In the genomic region with DNA sequence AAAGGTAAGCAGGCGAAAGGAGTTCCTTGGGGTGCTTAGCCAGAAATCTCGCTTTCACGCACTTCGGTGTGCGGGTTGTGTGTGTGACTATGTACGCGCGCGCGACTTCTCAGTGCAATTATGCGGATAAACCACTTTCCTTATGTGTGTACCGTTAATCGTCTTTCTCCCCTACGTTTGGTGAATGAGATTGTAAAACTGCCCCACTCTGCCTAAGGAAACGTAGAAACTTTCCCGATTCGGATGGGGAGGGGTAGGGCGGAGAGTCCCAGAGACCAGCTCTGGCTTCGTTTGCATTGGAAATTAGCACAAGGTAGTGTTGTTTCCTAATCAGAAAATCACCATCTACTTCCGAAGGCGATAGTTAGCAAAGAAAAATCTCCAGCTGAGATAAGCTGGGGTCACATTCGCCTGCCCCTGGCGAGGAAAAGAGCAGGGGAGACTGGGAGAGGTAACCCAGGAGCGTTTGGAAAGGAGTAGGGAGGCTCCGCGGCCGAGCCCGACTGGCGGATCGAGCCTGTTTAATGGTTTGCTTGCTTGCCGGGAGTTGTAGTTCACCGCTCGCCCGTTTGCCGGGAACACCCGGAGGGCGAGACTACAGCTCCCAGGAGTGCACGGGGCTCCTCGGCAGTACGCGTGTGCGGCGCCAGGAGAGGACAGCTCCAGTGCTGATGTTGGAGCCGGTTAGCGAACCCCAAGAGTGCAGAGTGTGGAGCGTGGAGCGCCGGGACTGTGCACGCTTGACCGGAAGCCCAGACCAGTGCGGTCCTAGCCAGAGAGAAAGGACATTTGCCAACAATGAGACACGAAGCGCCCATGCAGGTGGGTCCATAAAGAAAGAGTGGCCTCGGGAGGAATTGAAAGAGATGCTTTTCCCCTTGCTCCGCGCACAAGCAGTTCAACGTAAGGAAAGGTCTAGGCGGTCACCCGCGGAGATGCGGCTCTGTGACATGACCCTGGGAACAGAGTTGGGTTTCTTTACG, we compare ENCODE assay signal across 8 cellular contexts. TPM values are rescaled to one million over a fixed set of nuclear protein-coding genes. Genes with fewer than 3 reads are reported as not detected.
DNase-seq lines count a peak whose midpoint lies in the region; ATAC-seq lines count a peak whose summit lies in the region.

RAB3C (plus strand) TSS at position 665 of the 983 bp plus-strand sequence; CDS start at position 799, 134 bp downstream.

- CTCF ChIA-PET in T-cell (lab: Charles Lee) = no interaction called here

- peak within 1 kb of the TSS; percentile 65 to 76 (median 76) for H3K4me3 Mint-ChIP-seq in T-cell

- no peaks in the 10 kb centered on the region for H3K36me3 ChIP-seq in skeletal muscle satellite cell (ENCODE audit: insufficient read depth, low read length)

- peak within 1 kb of the TSS in 1 of 2 donors; percentile 33 for H3K27ac Mint-ChIP-seq in T-cell

- H3K4me3 ChIP-seq in skeletal muscle satellite cell (ENCODE audit: low read length) = peak within 1 kb of the TSS; percentile 72

- H3K9ac ChIP-seq in skeletal muscle satellite cell (ENCODE audit: low read depth, low read length) = no peak within 1 kb of the TSS

- peaks cover 35 to 40% of the 10 kb centered on the region in 2 donors for H3K27me3 Mint-ChIP-seq in T-cell

- DNase-seq in 8988T (peak; percentile 51), NCI-H1436 treated with DMSO at 0.1 percent for 48 hours (lab: John Stamatoyannopoulos, UW) (peak; percentile 64), T-cell (peak in 26 of 34 experiments; percentile 3 to 66 (median 17)), cerebellum (ENCODE audit: low spot score) (peak; percentile 90), inferior parietal cortex (ENCODE audit: extremely low spot score) (peak; percentile 91)

- H3K36me3 Mint-ChIP-seq in T-cell = no peaks in the 10 kb centered on the region

- no peaks in the 10 kb centered on the region for H3K9me3 Mint-ChIP-seq in T-cell

- H3K4me2 ChIP-seq in skeletal muscle satellite cell (ENCODE audit: low read length) = peak within 1 kb of the TSS; percentile 92

- no peaks in the 10 kb centered on the region for H3K9me3 ChIP-seq in skeletal muscle satellite cell (replicated peaks; ENCODE audit: low read length)

- H3K27me3 ChIP-seq in skeletal muscle satellite cell (ENCODE audit: control insufficient read depth, insufficient read depth, low read length) = peaks cover 10% of the 10 kb centered on the region

- POLR2A ChIA-PET in T-cell (lab: Charles Lee) = no interaction called here

- peaks cover 19 to 20% (median 20%) of the 10 kb centered on the region in 3 donors for H3K4me1 Mint-ChIP-seq in T-cell

- peaks cover 13% of the 10 kb centered on the region for H3K4me1 ChIP-seq in skeletal muscle satellite cell (ENCODE audit: control insufficient read depth, insufficient read depth, low read length)

- peak; percentile 100 for ATAC-seq in GM18498 (IDR thresholded peaks at IDR 0.05; ENCODE audit: unreplicated experiment)
- peak; percentile 100 for ATAC-seq in HG02870 (IDR thresholded peaks at IDR 0.05; ENCODE audit: unreplicated experiment)
- ATAC-seq in T-cell (replicated peaks in 1 of 4) = peak; percentile 44 to 100 (median 72)

RNA-seq across cellular contexts. Expression of gene RAB3C, which starts in this region (rescaled TPM):
- total RNA-seq in T-cell (not detected), cerebellum (62.0 TPM)
- not detected in 2 replicates for total RNA-seq in skeletal muscle satellite cell (2012; rRNA removed)

Comparison
In these comparisons a context has a peak if more than half of its experiments do, and no peak if none do; other contexts are left out.
1. Peak in every context shown above with its lines: DNase-seq, ATAC-seq and H3K4me3 ChIP-seq.
2. RNA of gene RAB3C (total RNA-seq): 62.0 TPM in cerebellum (single experiment); not detected in T-cell; every median in the first group is over 10 times any median in the second.
3. Peak in DNase-seq and ATAC-seq in T-cell; RNA of the gene not detected or under 1 TPM.
4. DNase-seq: peak in every context shown above with its lines; median percentile 91 in inferior parietal cortex; 90 in cerebellum; 64 in NCI-H1436 treated with DMSO at 0.1 percent for 48 hours; 51 in 8988T; 17 in T-cell.